1 cellular context compared by ENCODE assay signal in genomic region chr16:4271176-4272113, GRCh38.
A peak's percentile ranks its signal among the peaks of the same experiment; 100 is the strongest.
TF ChIP-seq lines count a peak whose summit lies in the region.

No MANE protein-coding gene starts in this region.

TF ChIP-seq in HCT116, 20 proteins besides CTCF, POLR2A, EP300 and RAD21 (continued from another document):
- no peak for TF ChIP-seq SRF (IDR thresholded peaks at IDR 0.05; ENCODE audit: low read depth)
- no peak for TF ChIP-seq JUND (IDR thresholded peaks at IDR 0.05)
- TF ChIP-seq SIN3A (IDR thresholded peaks at IDR 0.05; ENCODE audit: low read depth): peak; percentile 48
- TF ChIP-seq CEBPB (IDR thresholded peaks at IDR 0.05; ENCODE audit: low read depth): no peak
- peak; percentile 59 for TF ChIP-seq POLR2AphosphoS5 (IDR thresholded peaks at IDR 0.05; ENCODE audit: low read depth, low read length)
- TF ChIP-seq EZH2 (IDR thresholded peaks at IDR 0.05): no peak
- TF ChIP-seq ATF3 (IDR thresholded peaks at IDR 0.05): no peak
- peak; percentile 38 for TF ChIP-seq ZBTB33 (IDR thresholded peaks at IDR 0.05; ENCODE audit: extremely low read depth, insufficient replicate concordance, low read length)
- TF ChIP-seq CBX3 (IDR thresholded peaks at IDR 0.05; ENCODE audit: low read depth): no peak; the same call in 1 of the 2 replicates
- TF ChIP-seq SP1 (IDR thresholded peaks at IDR 0.05; ENCODE audit: low read depth): peak; percentile 33; the same call in 1 of the 2 replicates
TF ChIP-seq in HCT116: peak in this region for 8.
